ENCODE assay signal across 1 cellular context in the genomic region with DNA sequence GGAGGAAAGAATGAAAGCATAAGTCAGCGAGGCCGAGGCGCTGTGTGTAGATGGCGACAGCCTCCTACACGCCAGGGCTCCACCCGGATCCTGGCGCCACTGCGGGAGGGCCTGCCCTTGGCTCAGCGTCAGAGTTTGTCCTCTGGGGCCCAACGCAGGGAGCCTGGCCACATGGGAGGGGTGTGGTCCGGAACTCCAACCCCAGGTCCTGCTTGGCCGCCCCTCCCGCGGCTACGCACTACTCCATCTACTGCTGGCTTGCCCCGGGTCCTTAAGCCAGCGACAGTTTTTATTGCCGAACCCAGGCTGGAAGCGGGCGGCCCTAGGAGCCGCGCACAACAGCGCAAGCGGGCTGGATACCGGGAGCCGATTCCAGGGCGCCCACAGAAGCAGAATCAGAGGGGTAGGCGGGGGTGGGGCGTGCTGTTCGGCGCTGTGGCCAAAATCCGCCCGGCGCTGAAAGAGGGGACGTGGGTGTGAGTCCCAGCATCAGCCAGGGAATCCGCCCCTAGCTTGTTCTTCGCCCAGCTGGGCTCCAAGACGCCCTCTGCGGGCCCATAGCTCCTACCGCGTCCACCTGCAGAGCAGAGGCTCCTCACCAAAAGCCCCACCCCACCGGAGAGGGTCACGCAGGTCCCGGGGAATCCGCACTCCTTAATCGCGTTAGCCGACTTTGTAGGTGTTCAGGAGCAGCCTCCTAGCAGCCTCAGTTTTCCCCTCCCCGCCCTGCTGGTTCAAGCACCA.
A peak's percentile ranks its signal among the peaks of the same experiment; 100 is the strongest.
TF ChIP-seq lines count a peak whose summit lies in the region.

No MANE protein-coding gene starts in this region.

TF ChIP-seq in HepG2, 621 proteins besides CTCF, POLR2A, EP300 and RAD21 (continued from another document and continues in another):
- TF ChIP-seq, protein P1, sequence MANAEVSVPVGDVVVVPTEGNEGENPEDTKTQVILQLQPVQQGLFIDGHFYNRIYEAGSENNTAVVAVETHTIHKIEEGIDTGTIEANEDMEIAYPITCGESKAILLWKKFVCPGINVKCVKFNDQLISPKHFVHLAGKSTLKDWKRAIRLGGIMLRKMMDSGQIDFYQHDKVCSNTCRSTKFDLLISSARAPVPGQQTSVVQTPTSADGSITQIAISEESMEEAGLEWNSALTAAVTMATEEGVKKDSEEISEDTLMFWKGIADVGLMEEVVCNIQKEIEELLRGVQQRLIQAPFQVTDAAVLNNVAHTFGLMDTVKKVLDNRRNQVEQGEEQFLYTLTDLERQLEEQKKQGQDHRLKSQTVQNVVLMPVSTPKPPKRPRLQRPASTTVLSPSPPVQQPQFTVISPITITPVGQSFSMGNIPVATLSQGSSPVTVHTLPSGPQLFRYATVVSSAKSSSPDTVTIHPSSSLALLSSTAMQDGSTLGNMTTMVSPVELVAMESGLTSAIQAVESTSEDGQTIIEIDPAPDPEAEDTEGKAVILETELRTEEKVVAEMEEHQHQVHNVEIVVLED (CRISPR knock-in tag; IDR thresholded peaks at IDR 0.05; ENCODE audit: borderline replicate concordance): peak; percentile 54; the same call in 1 of the 2 replicates
- TF ChIP-seq YEATS4 (CRISPR knock-in tag; IDR thresholded peaks at IDR 0.05; ENCODE audit: borderline replicate concordance) (peak; percentile 71; the same call in 1 of the 2 replicates), ZC3H13 (CRISPR knock-in tag; IDR thresholded peaks at IDR 0.05) (peak; percentile 82), AGO1 (IDR thresholded peaks at IDR 0.05; ENCODE audit: low read depth, low read length, poor library complexity, severe bottlenecking) (peak; percentile 95), HDAC2 (CRISPR knock-in tag; IDR thresholded peaks at IDR 0.05) (peak; percentile 64), TAF15 (IDR thresholded peaks at IDR 0.05; ENCODE audit: low read depth, low read length, poor library complexity, severe bottlenecking) (peak; percentile 95), TGIF2 (CRISPR knock-in tag; IDR thresholded peaks at IDR 0.05) (peak; percentile 18; the same call in 1 of the 2 replicates), GATA4 (IDR thresholded peaks at IDR 0.05; ENCODE audit: borderline replicate concordance, low read depth) (peak; percentile 51), ZNF781 (CRISPR knock-in tag; IDR thresholded peaks at IDR 0.05; ENCODE audit: borderline replicate concordance, not compliant biosample characterization) (peak; percentile 79), ZNF558 (CRISPR knock-in tag; IDR thresholded peaks at IDR 0.05; ENCODE audit: borderline replicate concordance) (peak; percentile 33; the same call in 1 of the 2 replicates), HOXA5 (CRISPR knock-in tag; IDR thresholded peaks at IDR 0.05) (no peak), SP2 (CRISPR knock-in tag; IDR thresholded peaks at IDR 0.05) (no peak), MEIS1 (CRISPR knock-in tag; IDR thresholded peaks at IDR 0.05; ENCODE audit: borderline replicate concordance) (peak; percentile 48; the same call in 1 of the 2 replicates), KMT2A (CRISPR knock-in tag; IDR thresholded peaks at IDR 0.05) (0 out of 2 replicates have a peak, but pooled peaks have one; percentile 55)
- TF ChIP-seq, protein P2, sequence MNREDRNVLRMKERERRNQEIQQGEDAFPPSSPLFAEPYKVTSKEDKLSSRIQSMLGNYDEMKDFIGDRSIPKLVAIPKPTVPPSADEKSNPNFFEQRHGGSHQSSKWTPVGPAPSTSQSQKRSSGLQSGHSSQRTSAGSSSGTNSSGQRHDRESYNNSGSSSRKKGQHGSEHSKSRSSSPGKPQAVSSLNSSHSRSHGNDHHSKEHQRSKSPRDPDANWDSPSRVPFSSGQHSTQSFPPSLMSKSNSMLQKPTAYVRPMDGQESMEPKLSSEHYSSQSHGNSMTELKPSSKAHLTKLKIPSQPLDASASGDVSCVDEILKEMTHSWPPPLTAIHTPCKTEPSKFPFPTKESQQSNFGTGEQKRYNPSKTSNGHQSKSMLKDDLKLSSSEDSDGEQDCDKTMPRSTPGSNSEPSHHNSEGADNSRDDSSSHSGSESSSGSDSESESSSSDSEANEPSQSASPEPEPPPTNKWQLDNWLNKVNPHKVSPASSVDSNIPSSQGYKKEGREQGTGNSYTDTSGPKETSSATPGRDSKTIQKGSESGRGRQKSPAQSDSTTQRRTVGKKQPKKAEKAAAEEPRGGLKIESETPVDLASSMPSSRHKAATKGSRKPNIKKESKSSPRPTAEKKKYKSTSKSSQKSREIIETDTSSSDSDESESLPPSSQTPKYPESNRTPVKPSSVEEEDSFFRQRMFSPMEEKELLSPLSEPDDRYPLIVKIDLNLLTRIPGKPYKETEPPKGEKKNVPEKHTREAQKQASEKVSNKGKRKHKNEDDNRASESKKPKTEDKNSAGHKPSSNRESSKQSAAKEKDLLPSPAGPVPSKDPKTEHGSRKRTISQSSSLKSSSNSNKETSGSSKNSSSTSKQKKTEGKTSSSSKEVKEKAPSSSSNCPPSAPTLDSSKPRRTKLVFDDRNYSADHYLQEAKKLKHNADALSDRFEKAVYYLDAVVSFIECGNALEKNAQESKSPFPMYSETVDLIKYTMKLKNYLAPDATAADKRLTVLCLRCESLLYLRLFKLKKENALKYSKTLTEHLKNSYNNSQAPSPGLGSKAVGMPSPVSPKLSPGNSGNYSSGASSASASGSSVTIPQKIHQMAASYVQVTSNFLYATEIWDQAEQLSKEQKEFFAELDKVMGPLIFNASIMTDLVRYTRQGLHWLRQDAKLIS (CRISPR knock-in tag; IDR thresholded peaks at IDR 0.05): 0 out of 2 replicates have a peak, but pooled peaks have one; percentile 53
- TF ChIP-seq, protein P3, sequence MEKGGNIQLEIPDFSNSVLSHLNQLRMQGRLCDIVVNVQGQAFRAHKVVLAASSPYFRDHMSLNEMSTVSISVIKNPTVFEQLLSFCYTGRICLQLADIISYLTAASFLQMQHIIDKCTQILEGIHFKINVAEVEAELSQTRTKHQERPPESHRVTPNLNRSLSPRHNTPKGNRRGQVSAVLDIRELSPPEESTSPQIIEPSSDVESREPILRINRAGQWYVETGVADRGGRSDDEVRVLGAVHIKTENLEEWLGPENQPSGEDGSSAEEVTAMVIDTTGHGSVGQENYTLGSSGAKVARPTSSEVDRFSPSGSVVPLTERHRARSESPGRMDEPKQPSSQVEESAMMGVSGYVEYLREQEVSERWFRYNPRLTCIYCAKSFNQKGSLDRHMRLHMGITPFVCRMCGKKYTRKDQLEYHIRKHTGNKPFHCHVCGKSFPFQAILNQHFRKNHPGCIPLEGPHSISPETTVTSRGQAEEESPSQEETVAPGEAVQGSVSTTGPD (CRISPR knock-in tag; IDR thresholded peaks at IDR 0.05): peak; percentile 20; the same call in 1 of the 2 replicates
- TF ChIP-seq, protein P4, sequence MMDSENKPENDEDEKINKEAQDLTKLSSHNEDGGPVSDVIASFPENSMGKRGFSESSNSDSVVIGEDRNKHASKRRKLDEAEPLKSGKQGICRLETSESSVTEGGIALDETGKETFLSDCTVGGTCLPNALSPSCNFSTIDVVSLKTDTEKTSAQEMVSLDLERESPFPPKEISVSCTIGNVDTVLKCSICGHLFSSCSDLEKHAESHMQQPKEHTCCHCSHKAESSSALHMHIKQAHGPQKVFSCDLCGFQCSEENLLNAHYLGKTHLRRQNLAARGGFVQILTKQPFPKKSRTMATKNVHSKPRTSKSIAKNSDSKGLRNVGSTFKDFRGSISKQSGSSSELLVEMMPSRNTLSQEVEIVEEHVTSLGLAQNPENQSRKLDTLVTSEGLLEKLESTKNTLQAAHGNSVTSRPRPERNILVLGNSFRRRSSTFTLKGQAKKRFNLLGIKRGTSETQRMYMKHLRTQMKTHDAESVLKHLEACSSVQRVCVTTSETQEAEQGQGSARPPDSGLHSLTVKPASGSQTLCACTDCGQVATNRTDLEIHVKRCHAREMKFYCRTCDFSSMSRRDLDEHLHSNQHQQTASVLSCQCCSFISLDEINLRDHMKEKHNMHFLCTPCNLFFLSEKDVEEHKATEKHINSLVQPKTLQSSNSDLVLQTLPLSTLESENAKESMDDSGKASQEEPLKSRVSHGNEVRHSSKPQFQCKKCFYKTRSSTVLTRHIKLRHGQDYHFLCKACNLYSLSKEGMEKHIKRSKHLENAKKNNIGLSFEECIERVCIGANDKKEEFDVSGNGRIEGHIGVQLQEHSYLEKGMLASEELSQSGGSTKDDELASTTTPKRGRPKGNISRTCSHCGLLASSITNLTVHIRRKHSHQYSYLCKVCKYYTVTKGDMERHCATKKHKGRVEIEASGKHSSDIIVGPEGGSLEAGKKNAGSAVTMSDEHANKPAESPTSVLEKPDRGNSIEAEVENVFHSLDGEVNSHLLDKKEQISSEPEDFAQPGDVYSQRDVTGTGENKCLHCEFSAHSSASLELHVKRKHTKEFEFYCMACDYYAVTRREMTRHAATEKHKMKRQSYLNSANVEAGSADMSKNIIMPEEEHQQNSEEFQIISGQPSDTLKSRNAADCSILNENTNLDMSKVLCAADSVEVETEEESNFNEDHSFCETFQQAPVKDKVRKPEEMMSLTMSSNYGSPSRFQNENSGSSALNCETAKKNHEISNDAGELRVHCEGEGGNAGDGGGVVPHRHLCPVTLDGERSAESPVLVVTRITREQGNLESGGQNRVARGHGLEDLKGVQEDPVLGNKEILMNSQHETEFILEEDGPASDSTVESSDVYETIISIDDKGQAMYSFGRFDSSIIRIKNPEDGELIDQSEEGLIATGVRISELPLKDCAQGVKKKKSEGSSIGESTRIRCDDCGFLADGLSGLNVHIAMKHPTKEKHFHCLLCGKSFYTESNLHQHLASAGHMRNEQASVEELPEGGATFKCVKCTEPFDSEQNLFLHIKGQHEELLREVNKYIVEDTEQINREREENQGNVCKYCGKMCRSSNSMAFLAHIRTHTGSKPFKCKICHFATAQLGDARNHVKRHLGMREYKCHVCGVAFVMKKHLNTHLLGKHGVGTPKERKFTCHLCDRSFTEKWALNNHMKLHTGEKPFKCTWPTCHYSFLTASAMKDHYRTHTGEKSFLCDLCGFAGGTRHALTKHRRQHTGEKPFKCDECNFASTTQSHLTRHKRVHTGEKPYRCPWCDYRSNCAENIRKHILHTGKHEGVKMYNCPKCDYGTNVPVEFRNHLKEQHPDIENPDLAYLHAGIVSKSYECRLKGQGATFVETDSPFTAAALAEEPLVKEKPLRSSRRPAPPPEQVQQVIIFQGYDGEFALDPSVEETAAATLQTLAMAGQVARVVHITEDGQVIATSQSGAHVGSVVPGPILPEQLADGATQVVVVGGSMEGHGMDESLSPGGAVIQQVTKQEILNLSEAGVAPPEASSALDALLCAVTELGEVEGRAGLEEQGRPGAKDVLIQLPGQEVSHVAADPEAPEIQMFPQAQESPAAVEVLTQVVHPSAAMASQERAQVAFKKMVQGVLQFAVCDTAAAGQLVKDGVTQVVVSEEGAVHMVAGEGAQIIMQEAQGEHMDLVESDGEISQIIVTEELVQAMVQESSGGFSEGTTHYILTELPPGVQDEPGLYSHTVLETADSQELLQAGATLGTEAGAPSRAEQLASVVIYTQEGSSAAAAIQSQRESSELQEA (CRISPR knock-in tag; IDR thresholded peaks at IDR 0.05; ENCODE audit: not compliant biosample characterization): no peak
- TF ChIP-seq, protein P5, sequence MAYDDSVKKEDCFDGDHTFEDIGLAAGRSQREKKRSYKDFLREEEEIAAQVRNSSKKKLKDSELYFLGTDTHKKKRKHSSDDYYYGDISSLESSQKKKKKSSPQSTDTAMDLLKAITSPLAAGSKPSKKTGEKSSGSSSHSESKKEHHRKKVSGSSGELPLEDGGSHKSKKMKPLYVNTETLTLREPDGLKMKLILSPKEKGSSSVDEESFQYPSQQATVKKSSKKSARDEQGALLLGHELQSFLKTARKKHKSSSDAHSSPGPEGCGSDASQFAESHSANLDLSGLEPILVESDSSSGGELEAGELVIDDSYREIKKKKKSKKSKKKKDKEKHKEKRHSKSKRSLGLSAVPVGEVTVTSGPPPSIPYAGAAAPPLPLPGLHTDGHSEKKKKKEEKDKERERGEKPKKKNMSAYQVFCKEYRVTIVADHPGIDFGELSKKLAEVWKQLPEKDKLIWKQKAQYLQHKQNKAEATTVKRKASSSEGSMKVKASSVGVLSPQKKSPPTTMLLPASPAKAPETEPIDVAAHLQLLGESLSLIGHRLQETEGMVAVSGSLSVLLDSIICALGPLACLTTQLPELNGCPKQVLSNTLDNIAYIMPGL (CRISPR knock-in tag; IDR thresholded peaks at IDR 0.05; ENCODE audit: borderline replicate concordance in 1 of 2, low read depth in 1 of 2): peak; percentile 69 to 78
- TF ChIP-seq, protein P6, sequence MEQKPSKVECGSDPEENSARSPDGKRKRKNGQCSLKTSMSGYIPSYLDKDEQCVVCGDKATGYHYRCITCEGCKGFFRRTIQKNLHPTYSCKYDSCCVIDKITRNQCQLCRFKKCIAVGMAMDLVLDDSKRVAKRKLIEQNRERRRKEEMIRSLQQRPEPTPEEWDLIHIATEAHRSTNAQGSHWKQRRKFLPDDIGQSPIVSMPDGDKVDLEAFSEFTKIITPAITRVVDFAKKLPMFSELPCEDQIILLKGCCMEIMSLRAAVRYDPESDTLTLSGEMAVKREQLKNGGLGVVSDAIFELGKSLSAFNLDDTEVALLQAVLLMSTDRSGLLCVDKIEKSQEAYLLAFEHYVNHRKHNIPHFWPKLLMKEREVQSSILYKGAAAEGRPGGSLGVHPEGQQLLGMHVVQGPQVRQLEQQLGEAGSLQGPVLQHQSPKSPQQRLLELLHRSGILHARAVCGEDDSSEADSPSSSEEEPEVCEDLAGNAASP (CRISPR knock-in tag; IDR thresholded peaks at IDR 0.05; ENCODE audit: borderline replicate concordance): peak; percentile 59; the same call in 1 of the 2 replicates
- TF ChIP-seq, protein P7, sequence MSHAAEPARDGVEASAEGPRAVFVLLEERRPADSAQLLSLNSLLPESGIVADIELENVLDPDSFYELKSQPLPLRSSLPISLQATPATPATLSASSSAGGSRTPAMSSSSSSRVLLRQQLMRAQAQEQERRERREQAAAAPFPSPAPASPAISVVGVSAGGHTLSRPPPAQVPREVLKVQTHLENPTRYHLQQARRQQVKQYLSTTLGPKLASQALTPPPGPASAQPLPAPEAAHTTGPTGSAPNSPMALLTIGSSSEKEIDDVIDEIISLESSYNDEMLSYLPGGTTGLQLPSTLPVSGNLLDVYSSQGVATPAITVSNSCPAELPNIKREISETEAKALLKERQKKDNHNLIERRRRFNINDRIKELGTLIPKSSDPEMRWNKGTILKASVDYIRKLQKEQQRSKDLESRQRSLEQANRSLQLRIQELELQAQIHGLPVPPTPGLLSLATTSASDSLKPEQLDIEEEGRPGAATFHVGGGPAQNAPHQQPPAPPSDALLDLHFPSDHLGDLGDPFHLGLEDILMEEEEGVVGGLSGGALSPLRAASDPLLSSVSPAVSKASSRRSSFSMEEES (CRISPR knock-in tag; IDR thresholded peaks at IDR 0.05): peak; percentile 68; the same call in 1 of the 2 replicates
- TF ChIP-seq, protein P8, sequence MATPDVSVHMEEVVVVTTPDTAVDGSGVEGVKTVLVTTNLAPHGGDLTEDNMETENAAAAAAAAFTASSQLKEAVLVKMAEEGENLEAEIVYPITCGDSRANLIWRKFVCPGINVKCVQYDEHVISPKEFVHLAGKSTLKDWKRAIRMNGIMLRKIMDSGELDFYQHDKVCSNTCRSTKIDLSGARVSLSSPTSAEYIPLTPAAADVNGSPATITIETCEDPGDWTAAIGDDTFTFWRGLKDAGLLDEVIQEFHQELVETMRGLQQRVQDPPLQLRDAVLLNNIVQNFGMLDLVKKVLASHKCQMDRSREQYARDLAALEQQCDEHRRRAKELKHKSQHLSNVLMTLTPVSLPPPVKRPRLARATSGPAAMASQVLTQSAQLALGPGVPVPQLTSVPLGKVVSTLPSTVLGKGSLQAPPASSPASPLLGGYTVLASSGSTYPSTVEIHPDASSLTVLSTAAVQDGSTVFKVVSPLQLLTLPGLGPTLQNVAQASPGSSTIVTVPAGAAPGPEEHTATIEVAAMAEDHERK (CRISPR knock-in tag; IDR thresholded peaks at IDR 0.05; ENCODE audit: low read depth): no peak
